ENCODE assay signal across 1 cellular context in genomic region chr11:10349281-10349665, GRCh38.
TF ChIP-seq lines count a peak whose summit lies in the region.

No MANE protein-coding gene starts in this region.

TF ChIP-seq in H1, 55 proteins besides CTCF, POLR2A, EP300 and RAD21:
- no peak for TF ChIP-seq SP4 (IDR thresholded peaks at IDR 0.05; ENCODE audit: low read length)
- TF ChIP-seq GABPA (IDR thresholded peaks at IDR 0.05; ENCODE audit: borderline replicate concordance, insufficient read depth, low read length) = no peak
- no peak for TF ChIP-seq MAFK (IDR thresholded peaks at IDR 0.05; ENCODE audit: low read depth, low read length)
- no peak for TF ChIP-seq TAF1 (IDR thresholded peaks at IDR 0.05; ENCODE audit: low read depth, low read length)
- no peak for TF ChIP-seq SRF (IDR thresholded peaks at IDR 0.05; ENCODE audit: low read depth, low read length)
- TF ChIP-seq KDM4A (IDR thresholded peaks at IDR 0.05; ENCODE audit: low read depth, low read length, severe bottlenecking) = no peak
- no peak for TF ChIP-seq TBP (IDR thresholded peaks at IDR 0.05; ENCODE audit: low read depth, low read length)
